Comparison of ENCODE assay signal across 8 cellular contexts in the genomic region with DNA sequence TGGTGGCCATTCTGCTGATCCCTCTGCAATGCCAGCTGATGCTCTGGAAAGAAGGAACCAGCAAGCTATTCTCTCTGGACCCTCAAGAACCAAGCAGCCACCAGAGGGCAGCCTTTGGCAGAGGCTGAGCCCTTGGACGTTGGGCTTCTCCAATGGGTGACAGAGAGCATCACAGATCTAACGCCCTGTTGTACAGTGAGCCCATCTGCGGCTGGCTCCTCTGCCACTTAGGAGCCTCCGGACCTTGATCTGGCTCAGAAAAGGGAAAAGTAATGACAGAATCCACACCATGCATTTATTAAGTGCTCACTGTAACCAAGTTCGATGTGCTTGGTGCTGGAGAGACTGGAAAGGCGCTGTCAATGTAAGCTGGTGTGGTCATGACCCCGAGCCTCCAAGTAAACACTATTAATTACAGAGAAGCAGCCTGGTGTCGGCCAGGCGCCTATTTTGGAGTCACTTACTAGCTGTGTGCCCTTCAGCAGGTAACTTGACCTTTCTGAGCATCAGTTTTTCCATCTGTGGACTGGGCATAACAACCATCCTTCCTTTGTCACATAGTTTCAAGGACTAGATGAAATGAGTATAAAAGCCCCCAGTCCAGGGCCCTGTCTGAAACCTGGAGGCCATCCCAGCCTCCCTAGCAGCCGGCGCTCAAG. TPM values are rescaled to one million over a fixed set of nuclear protein-coding genes. Genes with fewer than 3 reads are reported as not detected.
DNase-seq lines count a peak whose midpoint lies in the region; ATAC-seq and TF ChIP-seq lines count a peak whose summit lies in the region.

No MANE protein-coding gene starts in this region.

- H3K9ac ChIP-seq in liver (ENCODE audit: low read depth in 1 of 2, low read length in 2 of 2) = no peak overlapping the region

- no peaks in the 10 kb centered on the region for H3K27me3 ChIP-seq in liver (ENCODE audit: control insufficient read depth in 4 of 4, insufficient read depth in 4 of 4, low read length in 3 of 4)

- ATAC-seq in GM18505 (IDR thresholded peaks at IDR 0.05; ENCODE audit: unreplicated experiment) = no peak

- H3K27ac ChIP-seq in coronary artery (peak overlapping the region; percentile 76 to 93), liver (ENCODE audit: low read depth in 1 of 2, low read length in 2 of 2) (no peak overlapping the region)

- peak; percentile 94 for TF ChIP-seq RAD21 in liver (IDR thresholded peaks at IDR 0.05)

- TF ChIP-seq CTCF in coronary artery (IDR thresholded peaks at IDR 0.05) (peak; percentile 76), liver (IDR thresholded peaks at IDR 0.05; ENCODE audit: low read depth, low read length, missing input control) (peak; percentile 82)

- no peak overlapping the region for H3K4me3 ChIP-seq in coronary artery
- H3K4me3 ChIP-seq in liver (ENCODE audit: low read depth in 1 of 3, low read length in 3 of 3) = no peak overlapping the region

- peaks cover 10 to 43% (median 25%) of the 10 kb centered on the region in 4 donors for H3K4me1 ChIP-seq in liver (ENCODE audit: control insufficient read depth in 4 of 4, insufficient read depth in 4 of 4, low read length in 3 of 4)

- DNase-seq in C1 segment of cervical spinal cord (lab: John Stamatoyannopoulos, UW) (peak; percentile 19 to 88 (median 76)), HPDE6-E6E7 (ENCODE audit: extremely low spot score) (peak; percentile 66), NCI-H774 (lab: John Stamatoyannopoulos, UW) (peak; percentile 28), coronary artery (ENCODE audit: low spot score) (peak; percentile 90)
- DNase-seq in activated CD4-positive, alpha-beta T cell treated with anti-CD3 and anti-CD28 coated beads, Interleukin-2, amount 50 U/mL, for 1 hour = peak; percentile 89
- DNase-seq in stimulated activated CD4-positive, alpha-beta T cell treated with anti-CD3 and anti-CD28 coated beads, TNF-alpha, amount 100 ng/mL, for 48 hours (ENCODE audit: low read depth in 3 of 3) = peak; percentile 61 to 79 (median 75)

- no peak for TF ChIP-seq POLR2A in GM18505 (IDR thresholded peaks at IDR 0.05; ENCODE audit: borderline replicate concordance, extremely low read depth, insufficient read depth, insufficient read length)

- H3K9me3 ChIP-seq in liver (ENCODE audit: control insufficient read depth in 4 of 4, low read length in 3 of 4) = no peaks in the 10 kb centered on the region

- 59% methylated on average over 11 of the region's 11 CpGs for WGBS in liver

- H3K36me3 ChIP-seq in liver (ENCODE audit: control insufficient read depth in 4 of 4, insufficient read depth in 3 of 4, low read depth in 1 of 4, low read length in 3 of 4) = peaks cover 0 to 15% (median 9%) of the 10 kb centered on the region in 4 donors

TF ChIP-seq in liver, 16 proteins besides CTCF, POLR2A, EP300 and RAD21:
- TF ChIP-seq FOXA1 (IDR thresholded peaks at IDR 0.05) (no peak), HNF4A (conservative IDR thresholded peaks at IDR 0.05) (peak in 1 of 2 donors; percentile 30), NR2F2 (IDR thresholded peaks at IDR 0.05) (no peak), RXRA (IDR thresholded peaks at IDR 0.05) (peak in 1 of 2 donors; percentile 27), REST (IDR thresholded peaks at IDR 0.05) (no peak), TAF1 (conservative IDR thresholded peaks at IDR 0.05) (no peak), JUND (IDR thresholded peaks at IDR 0.05) (no peak)

RNA-seq across cellular contexts. Expression of gene ECE1, which starts 34.9 kb away (rescaled TPM):
- 10 to 100 TPM; 38.9 to 40.2 TPM for total RNA-seq in liver
- polyA plus RNA-seq in liver = 10 to 100 TPM; 29.3 to 46.4 TPM

Comparison
In these comparisons a context has a peak if more than half of its experiments do, and no peak if none do; other contexts are left out.
1. DNase-seq: peak in every context shown above with its lines; median percentile 90 in coronary artery; 89 in activated CD4-positive, alpha-beta T cell treated with anti-CD3 and anti-CD28 coated beads, Interleukin-2, amount 50 U/mL, for 1 hour; 76 in C1 segment of cervical spinal cord; 75 in stimulated activated CD4-positive, alpha-beta T cell treated with anti-CD3 and anti-CD28 coated beads, TNF-alpha, amount 100 ng/mL, for 48 hours; 66 in HPDE6-E6E7; 28 in NCI-H774.
2. H3K27ac ChIP-seq: peak in coronary artery (2 of 2); none in liver (0 of 2).